Comparison of ENCODE assay signal across 1 cellular context in the genomic region with DNA sequence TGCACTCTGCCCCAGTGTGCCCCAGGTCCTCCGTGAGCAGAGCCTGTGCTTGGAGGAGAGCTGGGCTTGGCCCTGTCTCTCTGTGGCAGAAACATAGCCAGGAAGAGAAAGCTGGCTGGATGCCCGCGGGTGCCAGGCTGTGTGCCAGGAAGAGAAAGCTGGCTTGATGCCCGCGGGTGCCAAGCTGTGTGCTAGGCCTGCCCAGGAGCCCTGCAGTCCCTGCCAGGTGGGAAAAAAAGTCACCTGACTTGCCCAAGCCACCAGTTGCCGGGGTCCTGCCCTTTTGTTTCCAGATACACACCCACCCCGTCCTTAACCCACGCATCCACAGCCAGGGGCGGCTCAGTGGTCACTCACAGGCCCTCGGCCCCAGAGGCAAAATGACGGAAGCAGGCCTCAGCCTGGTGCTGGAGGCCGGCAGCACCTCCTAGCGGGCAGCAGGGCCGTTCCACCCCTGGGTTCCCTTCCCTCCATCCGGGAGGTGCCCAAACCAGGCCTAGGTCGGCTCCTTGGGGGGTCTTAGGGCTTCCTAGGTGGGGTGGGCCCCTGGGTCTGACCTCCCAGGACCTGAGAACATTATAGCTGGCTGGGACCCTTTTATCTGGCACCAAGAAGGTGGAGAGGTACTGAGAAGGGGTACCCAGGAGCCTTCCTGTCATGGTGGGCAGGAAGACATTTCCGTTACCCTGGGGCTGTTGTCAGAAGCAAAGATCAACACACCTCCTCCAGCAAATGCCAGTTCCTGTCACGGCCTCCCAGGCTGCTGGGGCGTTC.
TF ChIP-seq lines count a peak whose summit lies in the region.

No MANE protein-coding gene starts in this region.

TF ChIP-seq in K562, 482 proteins besides CTCF, POLR2A, EP300 and RAD21 (continues in another document):
- peak; percentile 65 for TF ChIP-seq TFAP4 (CRISPR knock-in tag; IDR thresholded peaks at IDR 0.05; ENCODE audit: borderline replicate concordance)
- TF ChIP-seq HDAC8 (tag; IDR thresholded peaks at IDR 0.05): no peak
- TF ChIP-seq, protein P1, sequence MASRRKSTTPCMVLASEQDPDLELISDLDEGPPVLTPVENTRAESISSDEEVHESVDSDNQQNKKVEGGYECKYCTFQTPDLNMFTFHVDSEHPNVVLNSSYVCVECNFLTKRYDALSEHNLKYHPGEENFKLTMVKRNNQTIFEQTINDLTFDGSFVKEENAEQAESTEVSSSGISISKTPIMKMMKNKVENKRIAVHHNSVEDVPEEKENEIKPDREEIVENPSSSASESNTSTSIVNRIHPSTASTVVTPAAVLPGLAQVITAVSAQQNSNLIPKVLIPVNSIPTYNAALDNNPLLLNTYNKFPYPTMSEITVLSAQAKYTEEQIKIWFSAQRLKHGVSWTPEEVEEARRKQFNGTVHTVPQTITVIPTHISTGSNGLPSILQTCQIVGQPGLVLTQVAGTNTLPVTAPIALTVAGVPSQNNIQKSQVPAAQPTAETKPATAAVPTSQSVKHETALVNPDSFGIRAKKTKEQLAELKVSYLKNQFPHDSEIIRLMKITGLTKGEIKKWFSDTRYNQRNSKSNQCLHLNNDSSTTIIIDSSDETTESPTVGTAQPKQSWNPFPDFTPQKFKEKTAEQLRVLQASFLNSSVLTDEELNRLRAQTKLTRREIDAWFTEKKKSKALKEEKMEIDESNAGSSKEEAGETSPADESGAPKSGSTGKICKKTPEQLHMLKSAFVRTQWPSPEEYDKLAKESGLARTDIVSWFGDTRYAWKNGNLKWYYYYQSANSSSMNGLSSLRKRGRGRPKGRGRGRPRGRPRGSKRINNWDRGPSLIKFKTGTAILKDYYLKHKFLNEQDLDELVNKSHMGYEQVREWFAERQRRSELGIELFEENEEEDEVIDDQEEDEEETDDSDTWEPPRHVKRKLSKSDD (conservative IDR thresholded peaks at IDR 0.05; ENCODE audit: low read length): no peak
- peak; percentile 44; the same call in 1 of the 2 replicates for TF ChIP-seq CTBP1 (IDR thresholded peaks at IDR 0.05; ENCODE audit: borderline replicate concordance)
- TF ChIP-seq CREM (IDR thresholded peaks at IDR 0.05; ENCODE audit: low read depth): peak; percentile 49; the same call in 1 of the 2 replicates
- peak; percentile 29; the same call in 1 of the 2 replicates for TF ChIP-seq ATF7 (IDR thresholded peaks at IDR 0.05)
- no peak for TF ChIP-seq TRIM28 (IDR thresholded peaks at IDR 0.05)
- TF ChIP-seq MTA3 (IDR thresholded peaks at IDR 0.05; ENCODE audit: borderline replicate concordance): peak; percentile 44; the same call in 1 of the 2 replicates
- TF ChIP-seq ATF4 (CRISPR knock-in tag; IDR thresholded peaks at IDR 0.05): no peak
- TF ChIP-seq HOXB6 (CRISPR knock-in tag; IDR thresholded peaks at IDR 0.05; ENCODE audit: borderline replicate concordance): no peak
- no peak for TF ChIP-seq RBM39 (optimal IDR thresholded peaks at IDR 0.05; ENCODE audit: low read depth, low read length)
- TF ChIP-seq KLF16 (IDR thresholded peaks at IDR 0.05): peak; percentile 62
- TF ChIP-seq PCBP1 (IDR thresholded peaks at IDR 0.05; ENCODE audit: low read depth, low read length, poor library complexity, severe bottlenecking): no peak
- no peak for TF ChIP-seq ATF1 (CRISPR knock-in tag; IDR thresholded peaks at IDR 0.05)
- TF ChIP-seq ATF1 (tag; IDR thresholded peaks at IDR 0.05): peak; percentile 19; the same call in 1 of the 2 replicates
- TF ChIP-seq, protein P2, sequence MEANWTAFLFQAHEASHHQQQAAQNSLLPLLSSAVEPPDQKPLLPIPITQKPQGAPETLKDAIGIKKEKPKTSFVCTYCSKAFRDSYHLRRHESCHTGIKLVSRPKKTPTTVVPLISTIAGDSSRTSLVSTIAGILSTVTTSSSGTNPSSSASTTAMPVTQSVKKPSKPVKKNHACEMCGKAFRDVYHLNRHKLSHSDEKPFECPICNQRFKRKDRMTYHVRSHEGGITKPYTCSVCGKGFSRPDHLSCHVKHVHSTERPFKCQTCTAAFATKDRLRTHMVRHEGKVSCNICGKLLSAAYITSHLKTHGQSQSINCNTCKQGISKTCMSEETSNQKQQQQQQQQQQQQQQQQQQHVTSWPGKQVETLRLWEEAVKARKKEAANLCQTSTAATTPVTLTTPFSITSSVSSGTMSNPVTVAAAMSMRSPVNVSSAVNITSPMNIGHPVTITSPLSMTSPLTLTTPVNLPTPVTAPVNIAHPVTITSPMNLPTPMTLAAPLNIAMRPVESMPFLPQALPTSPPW (CRISPR knock-in tag; IDR thresholded peaks at IDR 0.05): no peak
- no peak for TF ChIP-seq ZNF444 (CRISPR knock-in tag; IDR thresholded peaks at IDR 0.05)
- TF ChIP-seq USF1 (CRISPR knock-in tag; IDR thresholded peaks at IDR 0.05): no peak
- TF ChIP-seq ZNF274 (IDR thresholded peaks at IDR 0.05; ENCODE audit: borderline replicate concordance, low read depth, low read length): no peak
- TF ChIP-seq, protein P3, sequence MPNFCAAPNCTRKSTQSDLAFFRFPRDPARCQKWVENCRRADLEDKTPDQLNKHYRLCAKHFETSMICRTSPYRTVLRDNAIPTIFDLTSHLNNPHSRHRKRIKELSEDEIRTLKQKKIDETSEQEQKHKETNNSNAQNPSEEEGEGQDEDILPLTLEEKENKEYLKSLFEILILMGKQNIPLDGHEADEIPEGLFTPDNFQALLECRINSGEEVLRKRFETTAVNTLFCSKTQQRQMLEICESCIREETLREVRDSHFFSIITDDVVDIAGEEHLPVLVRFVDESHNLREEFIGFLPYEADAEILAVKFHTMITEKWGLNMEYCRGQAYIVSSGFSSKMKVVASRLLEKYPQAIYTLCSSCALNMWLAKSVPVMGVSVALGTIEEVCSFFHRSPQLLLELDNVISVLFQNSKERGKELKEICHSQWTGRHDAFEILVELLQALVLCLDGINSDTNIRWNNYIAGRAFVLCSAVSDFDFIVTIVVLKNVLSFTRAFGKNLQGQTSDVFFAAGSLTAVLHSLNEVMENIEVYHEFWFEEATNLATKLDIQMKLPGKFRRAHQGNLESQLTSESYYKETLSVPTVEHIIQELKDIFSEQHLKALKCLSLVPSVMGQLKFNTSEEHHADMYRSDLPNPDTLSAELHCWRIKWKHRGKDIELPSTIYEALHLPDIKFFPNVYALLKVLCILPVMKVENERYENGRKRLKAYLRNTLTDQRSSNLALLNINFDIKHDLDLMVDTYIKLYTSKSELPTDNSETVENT (CRISPR knock-in tag; IDR thresholded peaks at IDR 0.05): no peak
- TF ChIP-seq, protein P4, sequence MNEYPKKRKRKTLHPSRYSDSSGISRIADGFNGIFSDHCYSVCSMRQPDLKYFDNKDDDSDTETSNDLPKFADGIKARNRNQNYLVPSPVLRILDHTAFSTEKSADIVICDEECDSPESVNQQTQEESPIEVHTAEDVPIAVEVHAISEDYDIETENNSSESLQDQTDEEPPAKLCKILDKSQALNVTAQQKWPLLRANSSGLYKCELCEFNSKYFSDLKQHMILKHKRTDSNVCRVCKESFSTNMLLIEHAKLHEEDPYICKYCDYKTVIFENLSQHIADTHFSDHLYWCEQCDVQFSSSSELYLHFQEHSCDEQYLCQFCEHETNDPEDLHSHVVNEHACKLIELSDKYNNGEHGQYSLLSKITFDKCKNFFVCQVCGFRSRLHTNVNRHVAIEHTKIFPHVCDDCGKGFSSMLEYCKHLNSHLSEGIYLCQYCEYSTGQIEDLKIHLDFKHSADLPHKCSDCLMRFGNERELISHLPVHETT (CRISPR knock-in tag; conservative IDR thresholded peaks at IDR 0.05 in 1 of 2, IDR thresholded peaks at IDR 0.05 in 1 of 2): no peak
- no peak for TF ChIP-seq ZNF668 (CRISPR knock-in tag; IDR thresholded peaks at IDR 0.05)
- TF ChIP-seq CREBBP (IDR thresholded peaks at IDR 0.05; ENCODE audit: low read depth, low read length): no peak
- TF ChIP-seq POLR3A (IDR thresholded peaks at IDR 0.05; ENCODE audit: borderline replicate concordance, extremely low read depth, insufficient read depth, insufficient read length): no peak
- TF ChIP-seq CBFB (CRISPR knock-in tag; IDR thresholded peaks at IDR 0.05): no peak
- peak; percentile 69 for TF ChIP-seq ETV1 (tag; conservative IDR thresholded peaks at IDR 0.05; ENCODE audit: low read depth)
- TF ChIP-seq, protein P5, sequence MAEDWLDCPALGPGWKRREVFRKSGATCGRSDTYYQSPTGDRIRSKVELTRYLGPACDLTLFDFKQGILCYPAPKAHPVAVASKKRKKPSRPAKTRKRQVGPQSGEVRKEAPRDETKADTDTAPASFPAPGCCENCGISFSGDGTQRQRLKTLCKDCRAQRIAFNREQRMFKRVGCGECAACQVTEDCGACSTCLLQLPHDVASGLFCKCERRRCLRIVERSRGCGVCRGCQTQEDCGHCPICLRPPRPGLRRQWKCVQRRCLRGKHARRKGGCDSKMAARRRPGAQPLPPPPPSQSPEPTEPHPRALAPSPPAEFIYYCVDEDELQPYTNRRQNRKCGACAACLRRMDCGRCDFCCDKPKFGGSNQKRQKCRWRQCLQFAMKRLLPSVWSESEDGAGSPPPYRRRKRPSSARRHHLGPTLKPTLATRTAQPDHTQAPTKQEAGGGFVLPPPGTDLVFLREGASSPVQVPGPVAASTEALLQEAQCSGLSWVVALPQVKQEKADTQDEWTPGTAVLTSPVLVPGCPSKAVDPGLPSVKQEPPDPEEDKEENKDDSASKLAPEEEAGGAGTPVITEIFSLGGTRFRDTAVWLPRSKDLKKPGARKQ (CRISPR knock-in tag; IDR thresholded peaks at IDR 0.05): no peak
- TF ChIP-seq, protein P6, sequence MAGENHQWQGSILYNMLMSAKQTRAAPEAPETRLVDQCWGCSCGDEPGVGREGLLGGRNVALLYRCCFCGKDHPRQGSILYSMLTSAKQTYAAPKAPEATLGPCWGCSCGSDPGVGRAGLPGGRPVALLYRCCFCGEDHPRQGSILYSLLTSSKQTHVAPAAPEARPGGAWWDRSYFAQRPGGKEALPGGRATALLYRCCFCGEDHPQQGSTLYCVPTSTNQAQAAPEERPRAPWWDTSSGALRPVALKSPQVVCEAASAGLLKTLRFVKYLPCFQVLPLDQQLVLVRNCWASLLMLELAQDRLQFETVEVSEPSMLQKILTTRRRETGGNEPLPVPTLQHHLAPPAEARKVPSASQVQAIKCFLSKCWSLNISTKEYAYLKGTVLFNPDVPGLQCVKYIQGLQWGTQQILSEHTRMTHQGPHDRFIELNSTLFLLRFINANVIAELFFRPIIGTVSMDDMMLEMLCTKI (IDR thresholded peaks at IDR 0.05; ENCODE audit: partially characterized antibody): no peak
- TF ChIP-seq XRCC5 (IDR thresholded peaks at IDR 0.05; ENCODE audit: low read depth, low read length): peak; percentile 86; the same call in 1 of the 2 replicates
- no peak for TF ChIP-seq RBBP5 (IDR thresholded peaks at IDR 0.05; ENCODE audit: borderline replicate concordance, insufficient read depth, low read length, poor library complexity, severe bottlenecking)
- TF ChIP-seq GABPB1 (CRISPR knock-in tag; IDR thresholded peaks at IDR 0.05): peak; percentile 72; the same call in 1 of the 2 replicates
- TF ChIP-seq ARNT (IDR thresholded peaks at IDR 0.05): no peak
- peak; percentile 60; the same call in 1 of the 2 replicates for TF ChIP-seq CC2D1A (IDR thresholded peaks at IDR 0.05)
- no peak for TF ChIP-seq ID3 (CRISPR knock-in tag; IDR thresholded peaks at IDR 0.05)
- 0 out of 2 replicates have a peak, but pooled peaks have one; percentile 8 for TF ChIP-seq ID3 (tag; IDR thresholded peaks at IDR 0.05)
- no peak for TF ChIP-seq CREB1 (IDR thresholded peaks at IDR 0.05)
- TF ChIP-seq CREB1 (CRISPR knock-in tag; IDR thresholded peaks at IDR 0.05): peak; percentile 36; the same call in 1 of the 2 replicates
- 0 out of 4 replicates have a peak, but pooled peaks of 1 of the 2 experiments have one; percentile 29 for TF ChIP-seq RCOR1 (IDR thresholded peaks at IDR 0.05; ENCODE audit: borderline replicate concordance in 1 of 2, low read depth in 2 of 2, low read length in 2 of 2)
- TF ChIP-seq, protein P7, sequence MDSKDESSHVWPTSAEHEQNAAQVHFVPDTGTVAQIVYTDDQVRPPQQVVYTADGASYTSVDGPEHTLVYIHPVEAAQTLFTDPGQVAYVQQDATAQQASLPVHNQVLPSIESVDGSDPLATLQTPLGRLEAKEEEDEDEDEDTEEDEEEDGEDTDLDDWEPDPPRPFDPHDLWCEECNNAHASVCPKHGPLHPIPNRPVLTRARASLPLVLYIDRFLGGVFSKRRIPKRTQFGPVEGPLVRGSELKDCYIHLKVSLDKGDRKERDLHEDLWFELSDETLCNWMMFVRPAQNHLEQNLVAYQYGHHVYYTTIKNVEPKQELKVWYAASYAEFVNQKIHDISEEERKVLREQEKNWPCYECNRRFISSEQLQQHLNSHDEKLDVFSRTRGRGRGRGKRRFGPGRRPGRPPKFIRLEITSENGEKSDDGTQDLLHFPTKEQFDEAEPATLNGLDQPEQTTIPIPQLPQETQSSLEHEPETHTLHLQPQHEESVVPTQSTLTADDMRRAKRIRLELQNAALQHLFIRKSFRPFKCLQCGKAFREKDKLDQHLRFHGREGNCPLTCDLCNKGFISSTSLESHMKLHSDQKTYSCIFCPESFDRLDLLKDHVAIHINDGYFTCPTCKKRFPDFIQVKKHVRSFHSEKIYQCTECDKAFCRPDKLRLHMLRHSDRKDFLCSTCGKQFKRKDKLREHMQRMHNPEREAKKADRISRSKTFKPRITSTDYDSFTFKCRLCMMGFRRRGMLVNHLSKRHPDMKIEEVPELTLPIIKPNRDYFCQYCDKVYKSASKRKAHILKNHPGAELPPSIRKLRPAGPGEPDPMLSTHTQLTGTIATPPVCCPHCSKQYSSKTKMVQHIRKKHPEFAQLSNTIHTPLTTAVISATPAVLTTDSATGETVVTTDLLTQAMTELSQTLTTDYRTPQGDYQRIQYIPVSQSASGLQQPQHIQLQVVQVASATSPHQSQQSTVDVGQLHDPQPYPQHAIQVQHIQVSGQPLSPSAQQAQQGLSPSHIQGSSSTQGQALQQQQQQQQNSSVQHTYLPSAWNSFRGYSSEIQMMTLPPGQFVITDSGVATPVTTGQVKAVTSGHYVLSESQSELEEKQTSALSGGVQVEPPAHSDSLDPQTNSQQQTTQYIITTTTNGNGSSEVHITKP (IDR thresholded peaks at IDR 0.05; ENCODE audit: partially characterized antibody): no peak
